ENCODE assay signal across 19 cellular contexts in genomic region chr3:126887686-126888085, GRCh38.
"Had no signal": no experiment of that assay in that cellular context is flagged by ENCODE, and none has a peak within 500 bp of the region (broad histone marks: within the 10 kb centered on the region; RNA-seq: fewer than 3 reads in every experiment).

No MANE protein-coding gene starts in this region.

- ATAC-seq: activated CD8-positive, alpha-beta T cell treated with anti-CD3 and anti-CD28 coated beads for 36 hours; activated naive CD8-positive, alpha-beta T cell treated with anti-CD3 and anti-CD28 coated beads, Interleukin-2, amount 50 U/mL, for 24 hours; activated T-cell treated with anti-CD3 and anti-CD28 coated beads, Interleukin-2, amount 50 U/mL, for 4 hours; activated T-helper 17 cell treated with anti-CD3 and anti-CD28 coated beads, Interleukin-2, amount 50 U/mL, for 72 hours; right cardiac atrium had no signal

- H3K4me1 ChIP-seq: parathyroid adenoma, tibial nerve had no signal

- H3K36me3 ChIP-seq: esophagus muscularis mucosa had no signal

- H2AFZ ChIP-seq: parathyroid adenoma had no signal

- H3K79me2 ChIP-seq: parathyroid adenoma had no signal

- H3K9ac ChIP-seq: parathyroid adenoma had no signal

- H3K27ac ChIP-seq: esophagus muscularis mucosa, parathyroid adenoma, spleen, tibial nerve had no signal

- H3K4me3 ChIP-seq: esophagus muscularis mucosa, spleen, tibial nerve had no signal

- H3K9me3 ChIP-seq: esophagus muscularis mucosa, spleen, tibial nerve had no signal

- H3K27me3 ChIP-seq: esophagus muscularis mucosa, spleen, tibial nerve had no signal

- DNase-seq: activated B cell treated with CpG ODN at 0.5 μM for 24 hours; activated CD4-positive, alpha-beta T cell treated with anti-CD3 and anti-CD28 coated beads, Interleukin-2, amount 50 U/mL, for 1 hour; activated CD8-positive, alpha-beta T cell treated with anti-CD3 and anti-CD28 coated beads for 36 hours; activated naive CD8-positive, alpha-beta T cell treated with anti-CD3 and anti-CD28 coated beads, Interleukin-2, amount 50 U/mL, for 24 hours; activated T-cell treated with anti-CD3 and anti-CD28 coated beads, Interleukin-2, amount 50 U/mL, for 4 hours; amygdala; foreskin melanocyte; islet precursor cell; mammary epithelial cell; naive B cell; nephron progenitor cell; nucleus accumbens; right cardiac atrium; spleen; stimulated activated naive CD4-positive, alpha-beta T cell treated with Interleukin-2 at 50 U/mL for 16 hours had no signal
